ENCODE assay signal across 10 cellular contexts in genomic region chr6:41917528-41917927, GRCh38. TPM values are rescaled to one million over a fixed set of nuclear protein-coding genes. Genes with fewer than 3 reads are reported as not detected.
A peak's percentile ranks its signal among the peaks of the same experiment; 100 is the strongest.
DNase-seq lines count a peak whose midpoint lies in the region; ATAC-seq and TF ChIP-seq lines count a peak whose summit lies in the region.
"Had no signal": no experiment of that assay in that cellular context is flagged by ENCODE, and none has a peak within 500 bp of the region (broad histone marks: within the 10 kb centered on the region; RNA-seq: fewer than 3 reads in every experiment).

No MANE protein-coding gene starts in this region.

- H3K36me3 ChIP-seq in IMR-90 (ENCODE audit: control insufficient read depth, insufficient read depth, low read length) (peaks cover 20% of the 10 kb centered on the region), mesodermal cell (ENCODE audit: control insufficient read depth, insufficient read depth, low read length) (peaks cover 45% of the 10 kb centered on the region)

- H4K91ac ChIP-seq in IMR-90 (ENCODE audit: insufficient read depth, low read depth, low read length): peak overlapping the region; percentile 92

- H3K9me3 ChIP-seq in IMR-90 (ENCODE audit: control insufficient read depth, insufficient read depth, low read length) (no peaks in the 10 kb centered on the region), mesodermal cell (ENCODE audit: control insufficient read depth, low read length) (no peaks in the 10 kb centered on the region)

- no peak for TF ChIP-seq RAD21 in IMR-90 (IDR thresholded peaks at IDR 0.05; ENCODE audit: low read length)

- peak overlapping the region; percentile 9 for H2AFZ ChIP-seq in IMR-90 (replicated peaks; ENCODE audit: low read length, poor library complexity)

- H3K79me1 ChIP-seq in IMR-90 (ENCODE audit: low read depth in 1 of 2, low read length in 2 of 2): peaks cover 33 to 76% of the 10 kb centered on the region in 2 experiments

- in situ Hi-C loops in Caki2 (cut with HindIII; ENCODE audit: low pct_unique_long_range_greater_than_20kb, low sequenced_read_pairs): no loop called here
- in situ Hi-C loops in IMR-90 (cut with MboI; ENCODE audit: low sequenced_read_pairs): no loop called here

- TF ChIP-seq CTCF in IMR-90 (conservative IDR thresholded peaks at IDR 0.05; ENCODE audit: low read depth, low read length): no peak
- TF ChIP-seq CTCF in mesothelial cell of epicardium (IDR thresholded peaks at IDR 0.05; ENCODE audit: unreplicated experiment): no peak

- peaks cover 10% of the 10 kb centered on the region for H3K36me3 Mint-ChIP-seq in mesothelial cell of epicardium

- H3K23ac ChIP-seq in IMR-90 (ENCODE audit: low read depth, low read length): peak overlapping the region; percentile 93; the same call in 1 of the 2 replicates

- H3K9me1 ChIP-seq in IMR-90 (ENCODE audit: insufficient read depth, low read length): peaks cover 12% of the 10 kb centered on the region

- H3K27ac Mint-ChIP-seq in mesothelial cell of epicardium: no peak overlapping the region
- H3K27ac Mint-ChIP-seq: effector memory CD8-positive, alpha-beta T cell had no signal

- WGBS in IMR-90 (ENCODE audit: extremely low coverage in 2 of 2, insufficient read length in 1 of 2), 2 experiments: no CpG with 5 or more reads among the region's 4 CpGs
- 60 to 79% methylated on average over 1 to 4 of the region's 4 CpGs for WGBS in mesodermal cell (ENCODE audit: insufficient coverage in 2 of 2), 2 experiments

- 0 out of 2 replicates have a peak overlapping the region, but pooled peaks have one; percentile 19 for H3K9ac ChIP-seq in IMR-90 (ENCODE audit: low read depth, low read length)

- CTCF ChIA-PET in IMR-90 (lab: Yijun Ruan, JAX): interaction anchor here (0.6 kb wide), 2 partner anchors 25 to 68 kb away, joined by 3 read pairs; no protein-coding TSS in a partner anchor

- no TSS peak for BruUV-seq in IMR-90 (replicated peaks; lab: Mats Ljungman, UMichigan)

- H3K14ac ChIP-seq in IMR-90 (replicated peaks; ENCODE audit: low read depth, low read length): peak overlapping the region; percentile 91

- H3K4me1 Mint-ChIP-seq in mesothelial cell of epicardium: peaks cover 19% of the 10 kb centered on the region

- H3K27me3 ChIP-seq in IMR-90 (ENCODE audit: control insufficient read depth, insufficient read depth, low read length): no peaks in the 10 kb centered on the region

- peak overlapping the region; percentile 52 for H3K27ac ChIP-seq in IMR-90 (ENCODE audit: insufficient read depth, low read length)
- peak overlapping the region; percentile 74 for H3K27ac ChIP-seq in mesodermal cell (ENCODE audit: low read depth, low read length, severe bottlenecking)

- H3K4ac ChIP-seq in IMR-90 (ENCODE audit: low read depth, low read length): peak overlapping the region; percentile 100

- peak overlapping the region; percentile 61 for H3K18ac ChIP-seq in IMR-90 (ENCODE audit: low read depth, low read length)

- DNase-seq in Caki2 (ENCODE audit: low read depth): peak; percentile 90
- peak; percentile 96 for DNase-seq in IMR-90
- peak; percentile 93 for DNase-seq in astrocyte of the hippocampus (ENCODE audit: low read depth, low spot score)
- DNase-seq in mesothelial cell of epicardium (ENCODE audit: low spot score in 2 of 2, unreplicated experiment in 2 of 2): no peak
- no peak for DNase-seq in NCI-H1930 (lab: John Stamatoyannopoulos, UW)
- DNase-seq in retina: no peak
- DNase-seq: effector memory CD8-positive, alpha-beta T cell; NCI-H446 had no signal

- peak; percentile 46; the same call in 1 of the 2 replicates for TF ChIP-seq POLR2A in IMR-90 (IDR thresholded peaks at IDR 0.05; ENCODE audit: low read depth, low read length)

- ATAC-seq in IMR-90 (ENCODE audit: low read depth) (peak; percentile 60), HG03565 (IDR thresholded peaks at IDR 0.05; ENCODE audit: unreplicated experiment) (no peak)
- ATAC-seq: effector memory CD8-positive, alpha-beta T cell had no signal

- no peak overlapping the region for H3K4me3 Mint-ChIP-seq in mesothelial cell of epicardium
- H3K4me3 Mint-ChIP-seq: effector memory CD8-positive, alpha-beta T cell had no signal

- H2BK15ac ChIP-seq in IMR-90 (ENCODE audit: low read depth, low read length): peak overlapping the region; percentile 98; the same call in 2 of the 3 replicates

- H3K4me1 ChIP-seq in IMR-90 (ENCODE audit: control insufficient read depth, insufficient read depth, low read length) (peaks cover 6% of the 10 kb centered on the region), mesodermal cell (ENCODE audit: control insufficient read depth, insufficient read depth, low read length, poor library complexity, severe bottlenecking) (peaks cover 23% of the 10 kb centered on the region)

- H3K4me2 ChIP-seq in IMR-90 (ENCODE audit: low read depth, low read length): peak overlapping the region; percentile 88

- H3K9me3 Mint-ChIP-seq in mesothelial cell of epicardium: no peaks in the 10 kb centered on the region
- H3K9me3 Mint-ChIP-seq: effector memory CD8-positive, alpha-beta T cell had no signal

- H3K4me3 ChIP-seq in IMR-90 (ENCODE audit: insufficient read depth, low read depth, low read length) (no peak overlapping the region; the same call in 1 of the 2 replicates), mesodermal cell (ENCODE audit: extremely low read depth, insufficient read depth, low read length, poor library complexity, severe bottlenecking) (no peak overlapping the region)

- POLR2A ChIA-PET in IMR-90 (lab: Charles Lee; ENCODE audit: unreplicated experiment): interaction anchor here (0.6 kb wide), 1 partner anchor 37 kb away, joined by 3 read pairs; no protein-coding TSS in a partner anchor

- H2BK5ac ChIP-seq in IMR-90 (ENCODE audit: low read depth, low read length, poor library complexity, severe bottlenecking): peak overlapping the region; percentile 96

- peak overlapping the region; percentile 78; the same call in 1 of the 2 replicates for H2AK5ac ChIP-seq in IMR-90 (ENCODE audit: low read depth, low read length)

- H2AK9ac ChIP-seq in IMR-90 (replicated peaks; ENCODE audit: low read depth, low read length, poor library complexity): peak overlapping the region; percentile 2

- no peaks in the 10 kb centered on the region for H4K20me1 ChIP-seq in IMR-90 (ENCODE audit: insufficient read depth, low read length)

- peak overlapping the region; percentile 16 to 87 for H4K8ac ChIP-seq in IMR-90 (ENCODE audit: low read depth in 2 of 2, low read length in 2 of 2)

- no peaks in the 10 kb centered on the region for H3K27me3 Mint-ChIP-seq in mesothelial cell of epicardium (ENCODE audit: low read depth)
- H3K27me3 Mint-ChIP-seq: effector memory CD8-positive, alpha-beta T cell had no signal

- dilution Hi-C loops in IMR-90 (cut with HindIII; ENCODE audit: low sequenced_read_pairs, unreplicated experiment): no loop called here

- H2BK20ac ChIP-seq in IMR-90 (ENCODE audit: low read depth, low read length): peak overlapping the region; percentile 95

- peak overlapping the region; percentile 76; the same call in 1 of the 2 replicates for H3K56ac ChIP-seq in IMR-90 (ENCODE audit: extremely low read depth, insufficient read depth, low read length)

- peak overlapping the region; percentile 96 for H2BK120ac ChIP-seq in IMR-90 (ENCODE audit: low read depth, low read length)

- peak overlapping the region; percentile 68 for H4K5ac ChIP-seq in IMR-90 (ENCODE audit: low read depth, low read length)

- intact Hi-C loops in IMR-90 (cut with micrococcal nuclease): no loop called here

TF ChIP-seq in IMR-90, 13 proteins besides CTCF, POLR2A, EP300 and RAD21 (continues in another document):
- TF ChIP-seq BHLHE40 (IDR thresholded peaks at IDR 0.05; ENCODE audit: low read depth, low read length): peak; percentile 27; the same call in 1 of the 2 replicates
- TF ChIP-seq RCOR1 (IDR thresholded peaks at IDR 0.05; ENCODE audit: insufficient replicate concordance, low read length): peak; percentile 36
- TF ChIP-seq RFX5 (IDR thresholded peaks at IDR 0.05; ENCODE audit: low read depth, low read length): no peak
- peak; percentile 90 for TF ChIP-seq CEBPB (IDR thresholded peaks at IDR 0.05; ENCODE audit: low read depth, low read length)
- peak; percentile 99 for TF ChIP-seq MAFK (IDR thresholded peaks at IDR 0.05; ENCODE audit: low read depth, low read length)
- TF ChIP-seq FOS (IDR thresholded peaks at IDR 0.05; ENCODE audit: low read depth, low read length): peak; percentile 93

RNA-seq across cellular contexts. Expression of gene MED20, which starts 3.4 kb away (rescaled TPM):
- 24.5 and 37.1 TPM in 2 replicates for total RNA-seq in Caki2 (2014; rRNA removed; shearing (Covaris generic); ENCODE audit: low replicate concordance)
- total RNA-seq in IMR-90 (2012; rRNA removed): 35.6 and 38.2 TPM in 2 replicates
- 22.0 and 24.8 TPM in 2 replicates for polyA plus RNA-seq in IMR-90 (2012; rRNA removed)
- 16.4 and 20.3 TPM in 2 replicates for polyA plus RNA-seq in IMR-90 (2012; cell fraction: cytosol; rRNA removed)
- 14.3 and 22.5 TPM in 2 replicates for polyA plus RNA-seq in IMR-90 (2012; cell fraction: nucleus; rRNA removed; ENCODE audit: low replicate concordance)
- polyA plus RNA-seq in mesodermal cell (2013, experiment 1 of 2): 23.0 TPM
- polyA plus RNA-seq in mesodermal cell (2013, experiment 2 of 2): 20.1 TPM
- total RNA-seq in mesothelial cell of epicardium: 24.1 to 25.1 TPM (median 25.1 TPM) in 3 replicates

RNA-seq across cellular contexts. Expression of gene BYSL, which starts 3.8 kb away (rescaled TPM):
- 139 and 161 TPM in 2 replicates for total RNA-seq in Caki2 (2014; rRNA removed; shearing (Covaris generic); ENCODE audit: low replicate concordance)
- 25.3 and 26.7 TPM in 2 replicates for total RNA-seq in IMR-90 (2012; rRNA removed)
- polyA plus RNA-seq in IMR-90 (2012; rRNA removed): 35.5 and 36.3 TPM in 2 replicates
- polyA plus RNA-seq in IMR-90 (2012; cell fraction: cytosol; rRNA removed): 23.5 and 24.9 TPM in 2 replicates
- 29.1 and 39.6 TPM in 2 replicates for polyA plus RNA-seq in IMR-90 (2012; cell fraction: nucleus; rRNA removed; ENCODE audit: low replicate concordance)
- 27.3 TPM for polyA plus RNA-seq in mesodermal cell (2013, experiment 1 of 2)
- 23.9 TPM for polyA plus RNA-seq in mesodermal cell (2013, experiment 2 of 2)
- total RNA-seq in mesothelial cell of epicardium: 32.7 to 36.5 TPM (median 32.8 TPM) in 3 replicates

RNA-seq across cellular contexts. Expression of gene USP49, which starts 22.4 kb away (rescaled TPM):
- 1.6 and 3.1 TPM in 2 replicates for total RNA-seq in Caki2 (2014; rRNA removed; shearing (Covaris generic); ENCODE audit: low replicate concordance)
- total RNA-seq in IMR-90 (2012; rRNA removed) (1.4 TPM in 2 replicates), mesothelial cell of epicardium (12.0 to 13.8 TPM (median 12.1 TPM) in 3 replicates)
- polyA plus RNA-seq in IMR-90 (2012; rRNA removed): 1.4 and 2.1 TPM in 2 replicates
- 0.55 and 0.92 TPM in 2 replicates for polyA plus RNA-seq in IMR-90 (2012; cell fraction: cytosol; rRNA removed)
- 9.5 and 9.8 TPM in 2 replicates for polyA plus RNA-seq in IMR-90 (2012; cell fraction: nucleus; rRNA removed; ENCODE audit: low replicate concordance)
- polyA plus RNA-seq in mesodermal cell (2013, experiment 1 of 2): 6.5 TPM
- polyA plus RNA-seq in mesodermal cell (2013, experiment 2 of 2): 5.0 TPM

RNA-seq across cellular contexts. Expression of gene CCND3, which starts 24.1 kb away (rescaled TPM):
- total RNA-seq in Caki2 (2014; rRNA removed; shearing (Covaris generic); ENCODE audit: low replicate concordance): 209 and 278 TPM in 2 replicates
- 19.2 and 19.4 TPM in 2 replicates for total RNA-seq in IMR-90 (2012; rRNA removed)
- 61.9 and 63.8 TPM in 2 replicates for polyA plus RNA-seq in IMR-90 (2012; rRNA removed)
- 61.9 and 75.8 TPM in 2 replicates for polyA plus RNA-seq in IMR-90 (2012; cell fraction: cytosol; rRNA removed)
- 36.5 and 73.0 TPM in 2 replicates for polyA plus RNA-seq in IMR-90 (2012; cell fraction: nucleus; rRNA removed; ENCODE audit: low replicate concordance)
- 43.3 TPM for polyA plus RNA-seq in mesodermal cell (2013, experiment 1 of 2)
- 36.5 TPM for polyA plus RNA-seq in mesodermal cell (2013, experiment 2 of 2)
- total RNA-seq in mesothelial cell of epicardium: 37.2 to 42.0 TPM (median 39.5 TPM) in 3 replicates

Comparison
In these comparisons a context has a peak if more than half of its experiments do, and no peak if none do; other contexts are left out.
1. DNase-seq: peak in Caki2 (single experiment), IMR-90 (single experiment) and astrocyte of the hippocampus (single experiment); none in mesothelial cell of epicardium (0 of 2), NCI-H1930 (0 of 2) and retina (single experiment).